1 cellular context compared by ENCODE assay signal in the genomic region with DNA sequence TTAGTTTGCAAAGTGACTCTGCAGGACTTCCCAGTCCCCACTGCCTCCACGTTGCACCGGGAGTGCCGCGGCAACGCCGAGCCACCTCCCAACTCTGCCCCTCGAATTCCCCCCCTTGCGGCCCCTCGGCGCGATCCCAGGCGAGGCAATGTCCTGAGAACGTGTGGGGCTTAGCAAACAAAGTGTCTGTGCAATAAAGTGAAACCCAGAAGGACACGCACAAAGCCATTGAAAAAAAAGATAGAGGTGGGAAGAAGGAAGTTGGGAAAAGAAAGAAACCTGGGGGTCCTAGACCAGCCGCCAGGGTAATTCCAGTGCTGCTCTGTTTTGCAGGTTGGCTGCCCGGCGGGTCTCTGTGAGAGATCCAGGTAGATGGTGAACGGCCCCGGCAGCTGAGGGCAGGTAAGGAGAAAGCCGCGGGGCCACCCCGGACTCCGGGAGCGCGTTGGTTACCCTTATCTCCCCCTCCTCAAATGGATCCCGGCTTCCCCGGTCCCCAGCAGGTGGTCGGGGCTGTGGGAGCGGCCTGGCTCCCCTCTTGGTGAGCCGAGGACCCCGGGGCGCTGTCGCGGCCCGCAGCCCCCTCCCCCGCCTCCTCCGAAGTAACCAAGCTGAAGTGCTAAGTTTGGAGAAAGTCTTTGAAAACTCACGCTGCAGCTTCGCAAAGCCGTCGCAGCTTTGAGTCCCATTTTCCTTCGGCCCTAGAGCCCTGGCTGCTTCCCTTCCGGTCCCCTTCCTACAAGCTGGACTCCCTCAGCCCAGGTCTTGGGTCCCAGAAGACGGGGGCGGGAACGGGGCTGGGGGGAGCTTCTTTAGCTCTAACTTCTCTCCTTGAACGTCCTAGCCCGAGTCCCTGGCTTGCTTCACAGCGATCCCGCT.
A peak's percentile ranks its signal among the peaks of the same experiment; 100 is the strongest.
TF ChIP-seq lines count a peak whose summit lies in the region.

No MANE protein-coding gene starts in this region.

TF ChIP-seq in K562, 482 proteins besides CTCF, POLR2A, EP300 and RAD21 (continued from another document and continues in another):
- TF ChIP-seq, protein P1, sequence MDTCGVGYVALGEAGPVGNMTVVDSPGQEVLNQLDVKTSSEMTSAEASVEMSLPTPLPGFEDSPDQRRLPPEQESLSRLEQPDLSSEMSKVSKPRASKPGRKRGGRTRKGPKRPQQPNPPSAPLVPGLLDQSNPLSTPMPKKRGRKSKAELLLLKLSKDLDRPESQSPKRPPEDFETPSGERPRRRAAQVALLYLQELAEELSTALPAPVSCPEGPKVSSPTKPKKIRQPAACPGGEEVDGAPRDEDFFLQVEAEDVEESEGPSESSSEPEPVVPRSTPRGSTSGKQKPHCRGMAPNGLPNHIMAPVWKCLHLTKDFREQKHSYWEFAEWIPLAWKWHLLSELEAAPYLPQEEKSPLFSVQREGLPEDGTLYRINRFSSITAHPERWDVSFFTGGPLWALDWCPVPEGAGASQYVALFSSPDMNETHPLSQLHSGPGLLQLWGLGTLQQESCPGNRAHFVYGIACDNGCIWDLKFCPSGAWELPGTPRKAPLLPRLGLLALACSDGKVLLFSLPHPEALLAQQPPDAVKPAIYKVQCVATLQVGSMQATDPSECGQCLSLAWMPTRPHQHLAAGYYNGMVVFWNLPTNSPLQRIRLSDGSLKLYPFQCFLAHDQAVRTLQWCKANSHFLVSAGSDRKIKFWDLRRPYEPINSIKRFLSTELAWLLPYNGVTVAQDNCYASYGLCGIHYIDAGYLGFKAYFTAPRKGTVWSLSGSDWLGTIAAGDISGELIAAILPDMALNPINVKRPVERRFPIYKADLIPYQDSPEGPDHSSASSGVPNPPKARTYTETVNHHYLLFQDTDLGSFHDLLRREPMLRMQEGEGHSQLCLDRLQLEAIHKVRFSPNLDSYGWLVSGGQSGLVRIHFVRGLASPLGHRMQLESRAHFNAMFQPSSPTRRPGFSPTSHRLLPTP (IDR thresholded peaks at IDR 0.05; ENCODE audit: borderline replicate concordance, extremely low read depth, insufficient read length), result no peak
- TF ChIP-seq CHD2 (IDR thresholded peaks at IDR 0.05; ENCODE audit: low read depth, low read length) (no peak), CBX5 (IDR thresholded peaks at IDR 0.05; ENCODE audit: borderline replicate concordance, low read depth) (no peak), HDAC2 (IDR thresholded peaks at IDR 0.05) (peak; percentile 50), BHLHE40 (IDR thresholded peaks at IDR 0.05; ENCODE audit: low read length) (no peak), RB1 (IDR thresholded peaks at IDR 0.05; ENCODE audit: low read depth) (no peak), WHSC1 (IDR thresholded peaks at IDR 0.05; ENCODE audit: low read length) (no peak), ESRRB (CRISPR knock-in tag; IDR thresholded peaks at IDR 0.05; ENCODE audit: borderline replicate concordance) (no peak), HNRNPUL1 (IDR thresholded peaks at IDR 0.05; ENCODE audit: low read length) (no peak), ZNF407 (IDR thresholded peaks at IDR 0.05; ENCODE audit: low read depth) (no peak), GMEB1 (CRISPR knock-in tag; IDR thresholded peaks at IDR 0.05) (no peak), MTF1 (CRISPR knock-in tag; IDR thresholded peaks at IDR 0.05; ENCODE audit: borderline replicate concordance) (0 out of 2 replicates have a peak, but pooled peaks have one; percentile 19), TRIM24 (IDR thresholded peaks at IDR 0.05) (no peak), PHF20 (IDR thresholded peaks at IDR 0.05; ENCODE audit: partially characterized antibody) (no peak), HMG20A (CRISPR knock-in tag; conservative IDR thresholded peaks at IDR 0.05) (no peak), SRSF7 (optimal IDR thresholded peaks at IDR 0.05; ENCODE audit: low read depth, low read length) (no peak), ZNF655 (CRISPR knock-in tag; IDR thresholded peaks at IDR 0.05) (no peak), KDM4B (IDR thresholded peaks at IDR 0.05; ENCODE audit: borderline replicate concordance in 2 of 2, low read depth in 1 of 2) (0 out of 4 replicates have a peak, but pooled peaks of 1 of the 2 experiments have one; percentile 38), PYGO2 (tag; IDR thresholded peaks at IDR 0.05) (no peak), MLX (CRISPR knock-in tag; conservative IDR thresholded peaks at IDR 0.05) (no peak), FOXK1 (CRISPR knock-in tag; IDR thresholded peaks at IDR 0.05; ENCODE audit: borderline replicate concordance) (peak; percentile 86), ARID2 (IDR thresholded peaks at IDR 0.05) (no peak)
- TF ChIP-seq, protein P2, sequence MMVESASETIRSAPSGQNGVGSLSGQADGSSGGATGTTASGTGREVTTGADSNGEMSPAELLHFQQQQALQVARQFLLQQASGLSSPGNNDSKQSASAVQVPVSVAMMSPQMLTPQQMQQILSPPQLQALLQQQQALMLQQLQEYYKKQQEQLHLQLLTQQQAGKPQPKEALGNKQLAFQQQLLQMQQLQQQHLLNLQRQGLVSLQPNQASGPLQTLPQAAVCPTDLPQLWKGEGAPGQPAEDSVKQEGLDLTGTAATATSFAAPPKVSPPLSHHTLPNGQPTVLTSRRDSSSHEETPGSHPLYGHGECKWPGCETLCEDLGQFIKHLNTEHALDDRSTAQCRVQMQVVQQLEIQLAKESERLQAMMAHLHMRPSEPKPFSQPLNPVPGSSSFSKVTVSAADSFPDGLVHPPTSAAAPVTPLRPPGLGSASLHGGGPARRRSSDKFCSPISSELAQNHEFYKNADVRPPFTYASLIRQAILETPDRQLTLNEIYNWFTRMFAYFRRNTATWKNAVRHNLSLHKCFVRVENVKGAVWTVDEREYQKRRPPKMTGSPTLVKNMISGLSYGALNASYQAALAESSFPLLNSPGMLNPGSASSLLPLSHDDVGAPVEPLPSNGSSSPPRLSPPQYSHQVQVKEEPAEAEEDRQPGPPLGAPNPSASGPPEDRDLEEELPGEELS (CRISPR knock-in tag; IDR thresholded peaks at IDR 0.05; ENCODE audit: borderline replicate concordance), result no peak
- TF ChIP-seq, protein P3, sequence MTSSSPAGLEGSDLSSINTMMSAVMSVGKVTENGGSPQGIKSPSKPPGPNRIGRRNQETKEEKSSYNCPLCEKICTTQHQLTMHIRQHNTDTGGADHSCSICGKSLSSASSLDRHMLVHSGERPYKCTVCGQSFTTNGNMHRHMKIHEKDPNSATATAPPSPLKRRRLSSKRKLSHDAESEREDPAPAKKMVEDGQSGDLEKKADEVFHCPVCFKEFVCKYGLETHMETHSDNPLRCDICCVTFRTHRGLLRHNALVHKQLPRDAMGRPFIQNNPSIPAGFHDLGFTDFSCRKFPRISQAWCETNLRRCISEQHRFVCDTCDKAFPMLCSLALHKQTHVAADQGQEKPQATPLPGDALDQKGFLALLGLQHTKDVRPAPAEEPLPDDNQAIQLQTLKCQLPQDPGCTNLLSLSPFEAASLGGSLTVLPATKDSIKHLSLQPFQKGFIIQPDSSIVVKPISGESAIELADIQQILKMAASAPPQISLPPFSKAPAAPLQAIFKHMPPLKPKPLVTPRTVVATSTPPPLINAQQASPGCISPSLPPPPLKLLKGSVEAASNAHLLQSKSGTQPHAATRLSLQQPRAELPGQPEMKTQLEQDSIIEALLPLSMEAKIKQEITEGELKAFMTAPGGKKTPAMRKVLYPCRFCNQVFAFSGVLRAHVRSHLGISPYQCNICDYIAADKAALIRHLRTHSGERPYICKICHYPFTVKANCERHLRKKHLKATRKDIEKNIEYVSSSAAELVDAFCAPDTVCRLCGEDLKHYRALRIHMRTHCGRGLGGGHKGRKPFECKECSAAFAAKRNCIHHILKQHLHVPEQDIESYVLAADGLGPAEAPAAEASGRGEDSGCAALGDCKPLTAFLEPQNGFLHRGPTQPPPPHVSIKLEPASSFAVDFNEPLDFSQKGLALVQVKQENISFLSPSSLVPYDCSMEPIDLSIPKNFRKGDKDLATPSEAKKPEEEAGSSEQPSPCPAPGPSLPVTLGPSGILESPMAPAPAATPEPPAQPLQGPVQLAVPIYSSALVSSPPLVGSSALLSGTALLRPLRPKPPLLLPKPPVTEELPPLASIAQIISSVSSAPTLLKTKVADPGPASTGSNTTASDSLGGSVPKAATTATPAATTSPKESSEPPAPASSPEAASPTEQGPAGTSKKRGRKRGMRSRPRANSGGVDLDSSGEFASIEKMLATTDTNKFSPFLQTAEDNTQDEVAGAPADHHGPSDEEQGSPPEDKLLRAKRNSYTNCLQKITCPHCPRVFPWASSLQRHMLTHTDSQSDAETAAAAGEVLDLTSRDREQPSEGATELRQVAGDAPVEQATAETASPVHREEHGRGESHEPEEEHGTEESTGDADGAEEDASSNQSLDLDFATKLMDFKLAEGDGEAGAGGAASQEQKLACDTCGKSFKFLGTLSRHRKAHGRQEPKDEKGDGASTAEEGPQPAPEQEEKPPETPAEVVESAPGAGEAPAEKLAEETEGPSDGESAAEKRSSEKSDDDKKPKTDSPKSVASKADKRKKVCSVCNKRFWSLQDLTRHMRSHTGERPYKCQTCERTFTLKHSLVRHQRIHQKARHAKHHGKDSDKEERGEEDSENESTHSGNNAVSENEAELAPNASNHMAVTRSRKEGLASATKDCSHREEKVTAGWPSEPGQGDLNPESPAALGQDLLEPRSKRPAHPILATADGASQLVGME (CRISPR knock-in tag; IDR thresholded peaks at IDR 0.05), result no peak
- TF ChIP-seq, protein P4, sequence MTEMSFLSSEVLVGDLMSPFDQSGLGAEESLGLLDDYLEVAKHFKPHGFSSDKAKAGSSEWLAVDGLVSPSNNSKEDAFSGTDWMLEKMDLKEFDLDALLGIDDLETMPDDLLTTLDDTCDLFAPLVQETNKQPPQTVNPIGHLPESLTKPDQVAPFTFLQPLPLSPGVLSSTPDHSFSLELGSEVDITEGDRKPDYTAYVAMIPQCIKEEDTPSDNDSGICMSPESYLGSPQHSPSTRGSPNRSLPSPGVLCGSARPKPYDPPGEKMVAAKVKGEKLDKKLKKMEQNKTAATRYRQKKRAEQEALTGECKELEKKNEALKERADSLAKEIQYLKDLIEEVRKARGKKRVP (CRISPR knock-in tag; IDR thresholded peaks at IDR 0.05), result no peak
